16 cellular contexts compared by ENCODE assay signal in genomic region chr15:43414196-43414595, GRCh38. TPM values are rescaled to one million over a fixed set of nuclear protein-coding genes. Genes with fewer than 3 reads are reported as not detected.
DNase-seq lines count a peak whose midpoint lies in the region; ATAC-seq and TF ChIP-seq lines count a peak whose summit lies in the region.
"Had no signal": no experiment of that assay in that cellular context is flagged by ENCODE, and none has a peak within 500 bp of the region (broad histone marks: within the 10 kb centered on the region; RNA-seq: fewer than 3 reads in every experiment).

No MANE protein-coding gene starts in this region.

- no peaks in the 10 kb centered on the region for H3F3A ChIP-seq in smooth muscle cell (ENCODE audit: low read depth)

- peaks cover 17% of the 10 kb centered on the region for H4K20me1 ChIP-seq in smooth muscle cell (ENCODE audit: low read depth)
- H4K20me1 ChIP-seq: BLaER1 had no signal

- H3K36me3 ChIP-seq in smooth muscle cell (ENCODE audit: low read depth): peaks cover 30% of the 10 kb centered on the region

- H3K4me2 ChIP-seq in smooth muscle cell: no peak overlapping the region
- H3K4me2 ChIP-seq: BLaER1 had no signal

- H3K27me3 ChIP-seq in smooth muscle cell (ENCODE audit: low read depth): no peaks in the 10 kb centered on the region
- H3K27me3 ChIP-seq: BLaER1 had no signal

- POLR2A ChIA-PET in activated CD4-positive, alpha-beta T cell treated with anti-CD3 and anti-CD28 coated beads for 36 hours (lab: Charles Lee): no interaction called here

- no peaks in the 10 kb centered on the region for H3K4me1 ChIP-seq in smooth muscle cell (ENCODE audit: low read depth)
- H3K4me1 ChIP-seq: BLaER1, Caco-2 had no signal

- H3K4me3 Mint-ChIP-seq in activated CD4-positive, alpha-beta T cell treated with anti-CD3 and anti-CD28 coated beads for 36 hours: no peak overlapping the region
- no peak overlapping the region for H3K4me3 Mint-ChIP-seq in activated naive CD8-positive, alpha-beta T cell treated with anti-CD3 and anti-CD28 coated beads for 36 hours
- no peak overlapping the region for H3K4me3 Mint-ChIP-seq in activated naive CD8-positive, alpha-beta T cell treated with anti-CD3 and anti-CD28 coated beads, Interleukin-2, amount 50 U/mL, for 24 hours
- no peak overlapping the region for H3K4me3 Mint-ChIP-seq in nephron progenitor cell
- H3K4me3 Mint-ChIP-seq: CD8-positive, alpha-beta memory T cell had no signal

- no peak overlapping the region for H2AFZ ChIP-seq in smooth muscle cell (ENCODE audit: low read depth)

- no peak for TF ChIP-seq CTCF in nephron progenitor cell (IDR thresholded peaks at IDR 0.05)
- no peak for TF ChIP-seq CTCF in smooth muscle cell (IDR thresholded peaks at IDR 0.05; ENCODE audit: borderline replicate concordance, insufficient read depth, poor library complexity, severe bottlenecking)

- H3K9me3 ChIP-seq in smooth muscle cell (replicated peaks; ENCODE audit: low read depth): no peaks in the 10 kb centered on the region
- H3K9me3 ChIP-seq: BLaER1, Caco-2 had no signal

- no peaks in the 10 kb centered on the region for H3K27me3 Mint-ChIP-seq in activated CD4-positive, alpha-beta T cell treated with anti-CD3 and anti-CD28 coated beads for 36 hours
- no peaks in the 10 kb centered on the region for H3K27me3 Mint-ChIP-seq in activated naive CD8-positive, alpha-beta T cell treated with anti-CD3 and anti-CD28 coated beads for 36 hours
- H3K27me3 Mint-ChIP-seq in activated naive CD8-positive, alpha-beta T cell treated with anti-CD3 and anti-CD28 coated beads, Interleukin-2, amount 50 U/mL, for 24 hours: no peaks in the 10 kb centered on the region
- H3K27me3 Mint-ChIP-seq in nephron progenitor cell (ENCODE audit: low read depth, poor library complexity): no peaks in the 10 kb centered on the region
- H3K27me3 Mint-ChIP-seq: CD8-positive, alpha-beta memory T cell had no signal

- no peaks in the 10 kb centered on the region for H3K9me3 Mint-ChIP-seq in activated CD4-positive, alpha-beta T cell treated with anti-CD3 and anti-CD28 coated beads for 36 hours (ENCODE audit: low read depth)
- H3K9me3 Mint-ChIP-seq in activated naive CD8-positive, alpha-beta T cell treated with anti-CD3 and anti-CD28 coated beads for 36 hours: no peaks in the 10 kb centered on the region
- no peaks in the 10 kb centered on the region for H3K9me3 Mint-ChIP-seq in activated naive CD8-positive, alpha-beta T cell treated with anti-CD3 and anti-CD28 coated beads, Interleukin-2, amount 50 U/mL, for 24 hours
- H3K9me3 Mint-ChIP-seq in nephron progenitor cell: no peaks in the 10 kb centered on the region
- H3K9me3 Mint-ChIP-seq: CD8-positive, alpha-beta memory T cell had no signal

- ATAC-seq in activated CD4-positive, alpha-beta T cell treated with anti-CD3 and anti-CD28 coated beads for 36 hours: no peak
- no peak for ATAC-seq in activated naive CD8-positive, alpha-beta T cell treated with anti-CD3 and anti-CD28 coated beads, Interleukin-2, amount 50 U/mL, for 24 hours
- no peak for ATAC-seq in GM21423 (IDR thresholded peaks at IDR 0.05; ENCODE audit: unreplicated experiment)

- intact Hi-C loops in activated CD4-positive, alpha-beta T cell treated with anti-CD3 and anti-CD28 coated beads for 36 hours (cut with DNase I, micrococcal nuclease): no loop called here

- H3K27ac ChIP-seq in epithelial cell of prostate (peak overlapping the region; percentile 27), smooth muscle cell (ENCODE audit: low read depth) (no peak overlapping the region)
- H3K27ac ChIP-seq: 22Rv1, BLaER1 had no signal

- H3K27ac Mint-ChIP-seq in activated CD4-positive, alpha-beta T cell treated with anti-CD3 and anti-CD28 coated beads for 36 hours: peak overlapping the region; percentile 15
- H3K27ac Mint-ChIP-seq in activated naive CD8-positive, alpha-beta T cell treated with anti-CD3 and anti-CD28 coated beads for 36 hours: peak overlapping the region; percentile 63
- H3K27ac Mint-ChIP-seq in activated naive CD8-positive, alpha-beta T cell treated with anti-CD3 and anti-CD28 coated beads, Interleukin-2, amount 50 U/mL, for 24 hours: no peak overlapping the region
- peak overlapping the region; percentile 94 for H3K27ac Mint-ChIP-seq in nephron progenitor cell

- no peak overlapping the region for H3K9ac ChIP-seq in smooth muscle cell (ENCODE audit: low read depth)
- H3K9ac ChIP-seq: BLaER1 had no signal

- no peaks in the 10 kb centered on the region for H3K4me1 Mint-ChIP-seq in activated CD4-positive, alpha-beta T cell treated with anti-CD3 and anti-CD28 coated beads for 36 hours
- no peaks in the 10 kb centered on the region for H3K4me1 Mint-ChIP-seq in activated naive CD8-positive, alpha-beta T cell treated with anti-CD3 and anti-CD28 coated beads for 36 hours
- H3K4me1 Mint-ChIP-seq in activated naive CD8-positive, alpha-beta T cell treated with anti-CD3 and anti-CD28 coated beads, Interleukin-2, amount 50 U/mL, for 24 hours: no peaks in the 10 kb centered on the region
- H3K4me1 Mint-ChIP-seq in nephron progenitor cell: no peaks in the 10 kb centered on the region
- H3K4me1 Mint-ChIP-seq: CD8-positive, alpha-beta memory T cell had no signal

- CTCF ChIA-PET in activated CD4-positive, alpha-beta T cell treated with anti-CD3 and anti-CD28 coated beads for 36 hours (lab: Charles Lee): interaction anchor here (1.8 kb wide), 1 partner anchor 11 kb away, joined by 5 read pairs; no protein-coding TSS in a partner anchor

- no peak for DNase-seq in activated CD4-positive, alpha-beta T cell treated with anti-CD3 and anti-CD28 coated beads for 36 hours
- DNase-seq in activated CD4-positive, alpha-beta T cell treated with anti-CD3 and anti-CD28 coated beads, Interleukin-2, amount 50 U/mL, for 4 hours: no peak
- no peak for DNase-seq in activated naive CD8-positive, alpha-beta T cell treated with anti-CD3 and anti-CD28 coated beads for 36 hours
- no peak for DNase-seq in activated naive CD8-positive, alpha-beta T cell treated with anti-CD3 and anti-CD28 coated beads, Interleukin-2, amount 50 U/mL, for 24 hours
- DNase-seq in epithelial cell of prostate (ENCODE audit: low read depth, low spot score) (no peak), nephron progenitor cell (no peak), smooth muscle cell (lab: John Stamatoyannopoulos, UW; ENCODE audit: unreplicated experiment) (no peak)
- DNase-seq: AML-193; Caco-2; CD8-positive, alpha-beta memory T cell; DND-41; GDM1; H7 had no signal

- peaks cover 28% of the 10 kb centered on the region for H3K36me3 Mint-ChIP-seq in activated CD4-positive, alpha-beta T cell treated with anti-CD3 and anti-CD28 coated beads for 36 hours (ENCODE audit: low read depth)
- peaks cover 9% of the 10 kb centered on the region for H3K36me3 Mint-ChIP-seq in activated naive CD8-positive, alpha-beta T cell treated with anti-CD3 and anti-CD28 coated beads for 36 hours
- H3K36me3 Mint-ChIP-seq in activated naive CD8-positive, alpha-beta T cell treated with anti-CD3 and anti-CD28 coated beads, Interleukin-2, amount 50 U/mL, for 24 hours (ENCODE audit: low read depth): peaks cover 29% of the 10 kb centered on the region
- H3K36me3 Mint-ChIP-seq in nephron progenitor cell (ENCODE audit: low read depth): peaks cover 87% of the 10 kb centered on the region

- no peaks in the 10 kb centered on the region for H3K79me2 ChIP-seq in smooth muscle cell (ENCODE audit: low read depth)

- no peak overlapping the region for H3K4me3 ChIP-seq in smooth muscle cell
- H3K4me3 ChIP-seq: BLaER1 had no signal

RNA-seq across cellular contexts. Expression of gene TUBGCP4, which starts 43.3 kb away (rescaled TPM):
- total RNA-seq in activated CD4-positive, alpha-beta T cell treated with anti-CD3 and anti-CD28 coated beads for 36 hours: 10 to 100 TPM; 43.6 to 44.0 TPM
- 10 to 100 TPM; 38.0 to 38.3 TPM for total RNA-seq in activated naive CD8-positive, alpha-beta T cell treated with anti-CD3 and anti-CD28 coated beads for 36 hours
- total RNA-seq in smooth muscle cell: 5.9 and 11.4 TPM in 2 replicates
- polyA plus RNA-seq in smooth muscle cell: 9.0 and 10.2 TPM in 2 replicates

RNA-seq across cellular contexts. Expression of gene ZSCAN29, which starts 43.4 kb away (rescaled TPM):
- 10 to 100 TPM; 20.8 to 26.4 TPM for total RNA-seq in activated CD4-positive, alpha-beta T cell treated with anti-CD3 and anti-CD28 coated beads for 36 hours
- total RNA-seq in activated naive CD8-positive, alpha-beta T cell treated with anti-CD3 and anti-CD28 coated beads for 36 hours: 10 to 100 TPM; 23.2 to 26.8 TPM
- 10.9 and 20.9 TPM in 2 replicates for total RNA-seq in smooth muscle cell
- polyA plus RNA-seq in smooth muscle cell: 6.3 and 11.6 TPM in 2 replicates
